ENCODE assay signal across 8 cellular contexts in the genomic region with DNA sequence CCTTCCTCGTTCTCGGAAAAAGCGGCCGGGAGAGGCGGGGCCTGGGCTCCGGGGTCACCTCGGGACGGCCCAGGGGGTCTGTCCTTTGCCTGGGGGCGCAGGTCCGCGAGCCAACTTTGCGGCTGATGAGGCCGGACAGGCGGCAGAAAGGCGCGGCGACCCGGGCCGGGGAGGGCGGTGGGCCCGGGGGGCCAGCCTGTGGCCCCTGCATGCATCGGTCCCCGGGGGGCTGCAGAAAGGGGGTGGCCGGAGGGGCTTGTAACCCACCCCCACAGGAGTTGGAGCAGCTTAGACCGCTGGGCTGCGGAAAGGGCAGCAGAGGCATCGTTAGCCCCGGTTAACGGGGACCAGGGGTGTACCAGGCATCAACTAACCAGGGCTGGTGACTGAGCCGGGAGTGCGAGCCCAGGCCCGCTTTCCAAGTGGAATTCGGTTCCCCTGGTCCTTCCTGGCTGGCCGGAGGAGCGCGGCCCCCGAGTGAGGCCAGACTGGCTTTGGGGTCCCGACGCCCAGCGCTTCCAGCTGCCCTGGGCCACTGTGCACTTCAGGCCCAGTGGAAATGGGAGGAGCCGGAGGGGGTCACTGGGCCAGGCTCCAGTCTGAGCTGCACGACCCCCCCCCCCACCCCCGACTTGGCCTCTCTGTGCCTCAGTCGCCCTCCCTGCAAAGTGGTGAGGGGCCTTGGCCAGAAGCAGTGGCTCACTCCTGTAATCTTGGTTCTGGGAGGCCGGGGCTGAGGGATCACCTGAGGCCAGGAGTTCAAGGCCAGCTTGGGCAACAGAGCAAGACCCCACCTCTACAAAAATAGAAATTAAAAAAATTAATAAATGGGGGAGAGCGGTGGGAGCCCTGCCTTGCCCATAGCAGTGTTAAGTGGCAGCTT. TPM values are rescaled to one million over a fixed set of nuclear protein-coding genes. Genes with fewer than 3 reads are reported as not detected.
DNase-seq lines count a peak whose midpoint lies in the region; ATAC-seq and TF ChIP-seq lines count a peak whose summit lies in the region.

No MANE protein-coding gene starts in this region.

- no peak overlapping the region for H3K27ac ChIP-seq in PC-3 (ENCODE audit: low read length)
- no peak overlapping the region for H3K27ac ChIP-seq in parathyroid adenoma

- H3K36me3 ChIP-seq in PC-3 (ENCODE audit: low read depth, low read length), result no peaks in the 10 kb centered on the region
- no peaks in the 10 kb centered on the region for H3K36me3 ChIP-seq in parathyroid adenoma (ENCODE audit: control insufficient read depth, insufficient read depth, low read length)

- H3K4me1 ChIP-seq in PC-3 (ENCODE audit: insufficient read depth, low read length) (no peaks in the 10 kb centered on the region), parathyroid adenoma (no peaks in the 10 kb centered on the region)

- no peaks in the 10 kb centered on the region for H3K36me3 Mint-ChIP-seq in T-helper 17 cell (ENCODE audit: low read depth)

- H3K27ac Mint-ChIP-seq in T-helper 17 cell, result no peak overlapping the region

- TF ChIP-seq CTCF in PC-3 (conservative IDR thresholded peaks at IDR 0.05; ENCODE audit: low read depth, low read length) (no peak), fibroblast of villous mesenchyme (IDR thresholded peaks at IDR 0.05; ENCODE audit: insufficient read depth, low read depth, low read length) (no peak), parathyroid adenoma (IDR thresholded peaks at IDR 0.05) (no peak)

- POLR2A ChIA-PET in PC-3 (lab: Charles Lee; ENCODE audit: unreplicated experiment), result no interaction called here

- H3K9me3 ChIP-seq in PC-3 (ENCODE audit: low read length) (no peaks in the 10 kb centered on the region), parathyroid adenoma (ENCODE audit: control insufficient read depth, low read length) (no peaks in the 10 kb centered on the region), T-helper 17 cell (ENCODE audit: control insufficient read depth, low read length, poor library complexity, severe bottlenecking) (no peaks in the 10 kb centered on the region)

- no peak overlapping the region for H3K9ac ChIP-seq in PC-3 (ENCODE audit: low read length)
- no peak overlapping the region for H3K9ac ChIP-seq in parathyroid adenoma

- peak; percentile 69 for ATAC-seq in PC-3
- ATAC-seq in T-helper 17 cell, result no peak
- ATAC-seq in HG03442 (IDR thresholded peaks at IDR 0.05; ENCODE audit: unreplicated experiment), result no peak

- DNase-seq in COLO668 (lab: John Stamatoyannopoulos, UW; ENCODE audit: unreplicated experiment), result peak; percentile 58
- no peak for DNase-seq in PC-3
- no peak for DNase-seq in fibroblast of villous mesenchyme (ENCODE audit: low read depth)
- no peak for DNase-seq in stimulated activated CD4-positive, alpha-beta T cell treated with anti-CD3 and anti-CD28 coated beads, Interleukin-1b, Interleukin-23, amount 100 ng/mL, for 48 hours
- DNase-seq in RPMI8226, result no peak
- no peak for DNase-seq in T-helper 17 cell

- H3K27me3 Mint-ChIP-seq in T-helper 17 cell, result peaks cover 6% of the 10 kb centered on the region

- H3K4me2 ChIP-seq in PC-3 (ENCODE audit: low read length), result peak overlapping the region; percentile 85
- H3K4me2 ChIP-seq in parathyroid adenoma (ENCODE audit: low read length), result peak overlapping the region; percentile 76

- no peaks in the 10 kb centered on the region for H4K20me1 ChIP-seq in PC-3 (ENCODE audit: low read length)

- H3K4me1 Mint-ChIP-seq in T-helper 17 cell, result no peaks in the 10 kb centered on the region

- no peaks in the 10 kb centered on the region for H3K27me3 ChIP-seq in PC-3 (ENCODE audit: low read length)
- no peaks in the 10 kb centered on the region for H3K27me3 ChIP-seq in parathyroid adenoma (ENCODE audit: control insufficient read depth, insufficient read depth, low read length)

- intact Hi-C loops in PC-3 (cut with micrococcal nuclease), result no loop called here

- no TSS peak for BruUV-seq in PC-3 (replicated peaks; lab: Mats Ljungman, UMichigan)

- H3K4me3 Mint-ChIP-seq in T-helper 17 cell, result no peak overlapping the region

- H3K4me3 ChIP-seq in PC-3 (ENCODE audit: low read length) (peak overlapping the region; percentile 57), fibroblast of villous mesenchyme (ENCODE audit: low read depth, low read length) (peak overlapping the region; percentile 49), parathyroid adenoma (ENCODE audit: low read depth, low read length) (peak overlapping the region; percentile 52)

- H3K79me2 ChIP-seq in PC-3 (ENCODE audit: low read length) (no peaks in the 10 kb centered on the region), parathyroid adenoma (no peaks in the 10 kb centered on the region)

- no peaks in the 10 kb centered on the region for H3F3A ChIP-seq in PC-3 (ENCODE audit: low read length, unreplicated experiment)

- H2AFZ ChIP-seq in PC-3 (ENCODE audit: low read length) (no peak overlapping the region), parathyroid adenoma (peak overlapping the region; percentile 46)

- CTCF ChIA-PET in PC-3 (lab: Charles Lee), result no interaction called here

- no peaks in the 10 kb centered on the region for H3K9me2 ChIP-seq in PC-3 (replicated peaks; ENCODE audit: low read length)

RNA-seq across cellular contexts. Expression of gene SLC29A4, which starts 0.9 kb away (rescaled TPM):
- total RNA-seq in PC-3 (2014; rRNA removed), result 6.7 and 8.9 TPM in 2 replicates
- total RNA-seq in fibroblast of villous mesenchyme, result 0.97 and 2.2 TPM in 2 replicates
- total RNA-seq in T-helper 17 cell, result under 1 TPM; 0.47 to 0.55 TPM
